ENCODE assay signal across 13 cellular contexts in the genomic region with DNA sequence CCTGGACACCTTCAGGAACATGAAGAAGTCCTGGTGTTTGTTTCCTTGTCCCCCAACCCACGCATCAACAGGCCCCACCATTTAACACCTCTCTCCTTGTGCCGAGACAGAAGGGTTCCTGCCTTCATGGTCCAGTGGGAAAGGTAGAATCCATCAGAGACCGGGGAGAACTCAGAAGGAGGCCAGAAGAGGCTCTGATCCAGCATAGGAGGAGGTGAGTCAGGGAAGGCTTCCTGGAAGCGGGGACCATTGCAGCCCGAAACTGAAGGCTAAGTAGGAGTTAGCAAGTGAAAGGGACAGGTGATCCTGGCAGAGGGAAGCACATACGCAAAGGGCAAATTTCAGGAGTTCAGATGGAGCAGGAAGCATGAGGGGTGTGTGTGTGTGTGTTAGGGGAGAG. TPM values are rescaled to one million over a fixed set of nuclear protein-coding genes. Genes with fewer than 3 reads are reported as not detected.
DNase-seq lines count a peak whose midpoint lies in the region; ATAC-seq and TF ChIP-seq lines count a peak whose summit lies in the region.
"Had no signal": no experiment of that assay in that cellular context is flagged by ENCODE, and none has a peak within 500 bp of the region (broad histone marks: within the 10 kb centered on the region; RNA-seq: fewer than 3 reads in every experiment).

No MANE protein-coding gene starts in this region.

- CTCF ChIA-PET in activated CD8-positive, alpha-beta memory T cell treated with anti-CD3 and anti-CD28 coated beads, Interleukin-2, amount 10 ng/mL, durations not matched to agents 7 days and 5 days (lab: Charles Lee), result no interaction called here

- no peak overlapping the region for H3K27ac ChIP-seq in MM.1S (ENCODE audit: low read length)
- H3K27ac ChIP-seq: epithelial cell of prostate had no signal

- H4K20me1 ChIP-seq in MM.1S (ENCODE audit: insufficient read depth, low read length), result no peaks in the 10 kb centered on the region

- peaks cover 29% of the 10 kb centered on the region for H3K79me2 ChIP-seq in MM.1S (ENCODE audit: low read length)

- peak overlapping the region; percentile 92 for H3K4me2 ChIP-seq in MM.1S (ENCODE audit: low read depth, low read length)

- no peak for DNase-seq in activated CD8-positive, alpha-beta memory T cell treated with anti-CD3 and anti-CD28 coated beads, Interleukin-2, amount 10 ng/mL, durations not matched to agents 7 days and 5 days
- DNase-seq in activated CD8-positive, alpha-beta memory T cell treated with anti-CD3 and anti-CD28 coated beads, Interleukin-2, amount 50 U/mL, for 4 hours, result no peak
- DNase-seq in MM.1S (no peak), NOMO-1 (lab: John Stamatoyannopoulos, UW; ENCODE audit: unreplicated experiment in 2 of 2) (no peak)
- DNase-seq: ACHN, NCI-H345 had no signal

- intact Hi-C loops in dendritic cell treated with granulocyte-macrophage colony-stimulating factor and Interleukin-4, amounts not matched to agents 40 ng/mL and 50 ng/mL, for 4 days (cut with micrococcal nuclease), result no loop called here

- no peak for TF ChIP-seq CTCF in MM.1S (IDR thresholded peaks at IDR 0.05; ENCODE audit: low read length)

- H3K27me3 Mint-ChIP-seq in activated CD8-positive, alpha-beta memory T cell treated with anti-CD3 and anti-CD28 coated beads, Interleukin-2, amount 10 ng/mL, durations not matched to agents 7 days and 5 days, result no peaks in the 10 kb centered on the region
- H3K27me3 Mint-ChIP-seq in dendritic cell treated with granulocyte-macrophage colony-stimulating factor and Interleukin-4, amounts not matched to agents 40 ng/mL and 50 ng/mL, for 4 days, result no peaks in the 10 kb centered on the region
- H3K27me3 Mint-ChIP-seq in stimulated activated memory B cell treated with anti-CD40 and anti-IgM and Interleukin-4, amounts not matched to agents 10 μg/mL and 1 μg/mL and 100 μg/mL, for 72 hours, result no peaks in the 10 kb centered on the region

- H3K4me3 Mint-ChIP-seq in activated CD8-positive, alpha-beta memory T cell treated with anti-CD3 and anti-CD28 coated beads, Interleukin-2, amount 10 ng/mL, durations not matched to agents 7 days and 5 days, result peak overlapping the region; percentile 93
- peak overlapping the region; percentile 63 for H3K4me3 Mint-ChIP-seq in dendritic cell treated with granulocyte-macrophage colony-stimulating factor and Interleukin-4, amounts not matched to agents 40 ng/mL and 50 ng/mL, for 4 days
- peak overlapping the region; percentile 85 for H3K4me3 Mint-ChIP-seq in stimulated activated memory B cell treated with anti-CD40 and anti-IgM and Interleukin-4, amounts not matched to agents 10 μg/mL and 1 μg/mL and 100 μg/mL, for 72 hours

- peaks cover 44% of the 10 kb centered on the region for H3K4me1 Mint-ChIP-seq in activated CD8-positive, alpha-beta memory T cell treated with anti-CD3 and anti-CD28 coated beads, Interleukin-2, amount 10 ng/mL, durations not matched to agents 7 days and 5 days
- peaks cover 52% of the 10 kb centered on the region for H3K4me1 Mint-ChIP-seq in dendritic cell treated with granulocyte-macrophage colony-stimulating factor and Interleukin-4, amounts not matched to agents 40 ng/mL and 50 ng/mL, for 4 days (ENCODE audit: low read depth)
- H3K4me1 Mint-ChIP-seq in stimulated activated memory B cell treated with anti-CD40 and anti-IgM and Interleukin-4, amounts not matched to agents 10 μg/mL and 1 μg/mL and 100 μg/mL, for 72 hours, result peaks cover 45% of the 10 kb centered on the region

- no peaks in the 10 kb centered on the region for H3K9me3 Mint-ChIP-seq in activated CD8-positive, alpha-beta memory T cell treated with anti-CD3 and anti-CD28 coated beads, Interleukin-2, amount 10 ng/mL, durations not matched to agents 7 days and 5 days (ENCODE audit: low read depth)
- H3K9me3 Mint-ChIP-seq in dendritic cell treated with granulocyte-macrophage colony-stimulating factor and Interleukin-4, amounts not matched to agents 40 ng/mL and 50 ng/mL, for 4 days, result no peaks in the 10 kb centered on the region
- H3K9me3 Mint-ChIP-seq in stimulated activated memory B cell treated with anti-CD40 and anti-IgM and Interleukin-4, amounts not matched to agents 10 μg/mL and 1 μg/mL and 100 μg/mL, for 72 hours, result no peaks in the 10 kb centered on the region

- peaks cover 15% of the 10 kb centered on the region; the same call in 1 of the 2 replicates for H3K4me1 ChIP-seq in MM.1S (ENCODE audit: low read length)

- no peaks in the 10 kb centered on the region for H3F3A ChIP-seq in MM.1S (ENCODE audit: insufficient read depth, low read length)

- no peaks in the 10 kb centered on the region for H3K36me3 ChIP-seq in MM.1S (replicated peaks; ENCODE audit: insufficient read depth, low read length)

- peak overlapping the region; percentile 96 for H3K27ac Mint-ChIP-seq in activated CD8-positive, alpha-beta memory T cell treated with anti-CD3 and anti-CD28 coated beads, Interleukin-2, amount 10 ng/mL, durations not matched to agents 7 days and 5 days
- peak overlapping the region; percentile 21 for H3K27ac Mint-ChIP-seq in dendritic cell treated with granulocyte-macrophage colony-stimulating factor and Interleukin-4, amounts not matched to agents 40 ng/mL and 50 ng/mL, for 4 days
- peak overlapping the region; percentile 90 for H3K27ac Mint-ChIP-seq in stimulated activated memory B cell treated with anti-CD40 and anti-IgM and Interleukin-4, amounts not matched to agents 10 μg/mL and 1 μg/mL and 100 μg/mL, for 72 hours

- H3K4me3 ChIP-seq in MM.1S (ENCODE audit: low read length), result peak overlapping the region; percentile 77

- no peak for ATAC-seq in activated CD8-positive, alpha-beta memory T cell treated with anti-CD3 and anti-CD28 coated beads, Interleukin-2, amount 10 ng/mL, durations not matched to agents 7 days and 5 days
- no peak for ATAC-seq in stimulated activated memory B cell treated with anti-CD40 and anti-IgM and Interleukin-4, amounts not matched to agents 10 μg/mL and 1 μg/mL and 100 μg/mL, for 72 hours
- ATAC-seq in HG02623 (IDR thresholded peaks at IDR 0.05; ENCODE audit: unreplicated experiment) (no peak), HG03108 (IDR thresholded peaks at IDR 0.05; ENCODE audit: unreplicated experiment) (no peak)
- ATAC-seq: HCT116 had no signal

- no peaks in the 10 kb centered on the region for H3K9me3 ChIP-seq in MM.1S (replicated peaks; ENCODE audit: insufficient read depth, low read length)

- no peaks in the 10 kb centered on the region for H3K9me2 ChIP-seq in MM.1S (replicated peaks; ENCODE audit: insufficient read depth, low read length)

- H3K9ac ChIP-seq in MM.1S (ENCODE audit: low read length), result peak overlapping the region; percentile 68

- peaks cover 13% of the 10 kb centered on the region for H3K36me3 Mint-ChIP-seq in activated CD8-positive, alpha-beta memory T cell treated with anti-CD3 and anti-CD28 coated beads, Interleukin-2, amount 10 ng/mL, durations not matched to agents 7 days and 5 days
- peaks cover 10% of the 10 kb centered on the region for H3K36me3 Mint-ChIP-seq in dendritic cell treated with granulocyte-macrophage colony-stimulating factor and Interleukin-4, amounts not matched to agents 40 ng/mL and 50 ng/mL, for 4 days (ENCODE audit: low read depth)
- peaks cover 20% of the 10 kb centered on the region for H3K36me3 Mint-ChIP-seq in stimulated activated memory B cell treated with anti-CD40 and anti-IgM and Interleukin-4, amounts not matched to agents 10 μg/mL and 1 μg/mL and 100 μg/mL, for 72 hours

- H3K27me3 ChIP-seq in MM.1S (replicated peaks; ENCODE audit: insufficient read depth, low read length), result no peaks in the 10 kb centered on the region

- H2AFZ ChIP-seq in MM.1S (ENCODE audit: low read length), result peak overlapping the region; percentile 97

RNA-seq across cellular contexts. Expression of a gene that starts 0.5 kb away (rescaled TPM):
- total RNA-seq in activated CD8-positive, alpha-beta memory T cell treated with anti-CD3 and anti-CD28 coated beads, Interleukin-2, amount 10 ng/mL, durations not matched to agents 7 days and 5 days, result 100 to 1,000 TPM; 169 to 192 TPM
- total RNA-seq: M059J had no signal

RNA-seq across cellular contexts. Expression of a gene that starts 5.6 kb away (rescaled TPM):
- 10 to 100 TPM; 87.0 to 87.8 TPM for total RNA-seq in activated CD8-positive, alpha-beta memory T cell treated with anti-CD3 and anti-CD28 coated beads, Interleukin-2, amount 10 ng/mL, durations not matched to agents 7 days and 5 days

RNA-seq across cellular contexts. Expression of a gene that starts 23.1 kb away (rescaled TPM):
- total RNA-seq in activated CD8-positive, alpha-beta memory T cell treated with anti-CD3 and anti-CD28 coated beads, Interleukin-2, amount 10 ng/mL, durations not matched to agents 7 days and 5 days, result 10 to 100 TPM in 1 of 2 experiments, 1 to 10 TPM in 1; 7.4 to 11.1 TPM

RNA-seq across cellular contexts. Expression of a gene that starts 29.3 kb away (rescaled TPM):
- 1 to 10 TPM in 1 of 2 experiments, under 1 TPM in 1; 0.93 to 3.3 TPM for total RNA-seq in activated CD8-positive, alpha-beta memory T cell treated with anti-CD3 and anti-CD28 coated beads, Interleukin-2, amount 10 ng/mL, durations not matched to agents 7 days and 5 days

RNA-seq across cellular contexts. Expression of a gene that starts 41.4 kb away (rescaled TPM):
- total RNA-seq in activated CD8-positive, alpha-beta memory T cell treated with anti-CD3 and anti-CD28 coated beads, Interleukin-2, amount 10 ng/mL, durations not matched to agents 7 days and 5 days, result 100 to 1,000 TPM; 277 to 296 TPM

Comparison
In these comparisons a context has a peak if more than half of its experiments do, and no peak if none do; other contexts are left out.
1. H3K27ac Mint-ChIP-seq: peak in every context shown above with its lines; median percentile 96 in activated CD8-positive, alpha-beta memory T cell treated with anti-CD3 and anti-CD28 coated beads, Interleukin-2, amount 10 ng/mL, durations not matched to agents 7 days and 5 days; 90 in stimulated activated memory B cell treated with anti-CD40 and anti-IgM and Interleukin-4, amounts not matched to agents 10 μg/mL and 1 μg/mL and 100 μg/mL, for 72 hours; 21 in dendritic cell treated with granulocyte-macrophage colony-stimulating factor and Interleukin-4, amounts not matched to agents 40 ng/mL and 50 ng/mL, for 4 days.